Comparison of ENCODE assay signal across 20 cellular contexts in the genomic region with DNA sequence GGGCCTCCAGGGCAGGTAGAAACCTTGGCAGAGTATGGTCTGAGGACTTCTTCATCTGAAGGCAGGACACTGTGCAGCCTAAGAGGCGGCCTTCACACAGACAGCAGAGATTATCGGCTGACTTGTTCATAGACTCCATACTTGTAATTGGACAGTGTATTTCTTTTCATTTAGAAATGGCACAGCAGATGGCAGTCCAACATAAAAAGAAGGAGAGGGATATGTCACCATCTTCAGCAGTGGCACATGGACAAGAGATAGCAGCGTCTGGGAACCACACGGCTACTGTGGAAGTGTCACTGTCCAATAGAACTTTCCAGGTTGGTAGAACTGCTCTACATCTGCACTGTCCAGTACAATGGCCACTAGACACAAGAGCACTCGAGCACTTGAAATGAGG. TPM values are rescaled to one million over a fixed set of nuclear protein-coding genes. Genes with fewer than 3 reads are reported as not detected.
A peak's percentile ranks its signal among the peaks of the same experiment; 100 is the strongest.
DNase-seq lines count a peak whose midpoint lies in the region; ATAC-seq lines count a peak whose summit lies in the region.
"Had no signal": no experiment of that assay in that cellular context is flagged by ENCODE, and none has a peak within 500 bp of the region (broad histone marks: within the 10 kb centered on the region; RNA-seq: fewer than 3 reads in every experiment).

No MANE protein-coding gene starts in this region.

- no peaks in the 10 kb centered on the region for H3K36me3 Mint-ChIP-seq in activated T-helper 1 cell treated with anti-CD3 and anti-CD28 coated beads, Interleukin-12 subunit alpha, Interleukin-12 subunit beta, Interleukin-2, Interleukin-4 antibody, amounts not matched to agents 30 ng/mL and 10 ng/mL and 1 ng/mL, durations not matched to agents 14 hours and 24 hours and 36 hours (ENCODE audit: low read depth)
- H3K36me3 Mint-ChIP-seq: natural killer cell treated with Interleukin-12 subunit alpha and Interleukin-12 subunit beta and Interleukin-15 and Interleukin-18, amount 100 ng/mL, for 72 hours; stimulated activated effector memory CD8-positive, alpha-beta T cell treated with anti-CD3 and anti-CD28 coated beads, Interleukin-12 subunit alpha, Interleukin-12 subunit beta, amount 100 ng/mL, for 72 hours had no signal

- no peaks in the 10 kb centered on the region for H3K9me3 Mint-ChIP-seq in activated T-helper 1 cell treated with anti-CD3 and anti-CD28 coated beads, Interleukin-12 subunit alpha, Interleukin-12 subunit beta, Interleukin-2, Interleukin-4 antibody, amounts not matched to agents 30 ng/mL and 10 ng/mL and 1 ng/mL, durations not matched to agents 14 hours and 24 hours and 36 hours
- H3K9me3 Mint-ChIP-seq: activated CD4-positive, alpha-beta memory T cell treated with anti-CD3 and anti-CD28 coated beads, Interleukin-2, amount 10 ng/mL, durations not matched to agents 7 days and 5 days; natural killer cell treated with Interleukin-12 subunit alpha and Interleukin-12 subunit beta and Interleukin-15 and Interleukin-18, amount 100 ng/mL, for 72 hours; stimulated activated effector memory CD8-positive, alpha-beta T cell treated with anti-CD3 and anti-CD28 coated beads, Interleukin-12 subunit alpha, Interleukin-12 subunit beta, amount 100 ng/mL, for 72 hours; T-helper 2 cell treated with Interferon-gamma antibody and Interleukin-4, amounts not matched to agents 5 μg/mL and 100 μg/mL, for 36 hours had no signal

- no peaks in the 10 kb centered on the region for H3K4me1 Mint-ChIP-seq in activated T-helper 1 cell treated with anti-CD3 and anti-CD28 coated beads, Interleukin-12 subunit alpha, Interleukin-12 subunit beta, Interleukin-2, Interleukin-4 antibody, amounts not matched to agents 30 ng/mL and 10 ng/mL and 1 ng/mL, durations not matched to agents 14 hours and 24 hours and 36 hours (ENCODE audit: low read depth)
- H3K4me1 Mint-ChIP-seq: activated CD4-positive, alpha-beta memory T cell treated with anti-CD3 and anti-CD28 coated beads, Interleukin-2, amount 10 ng/mL, durations not matched to agents 7 days and 5 days; stimulated activated effector memory CD8-positive, alpha-beta T cell treated with anti-CD3 and anti-CD28 coated beads, Interleukin-12 subunit alpha, Interleukin-12 subunit beta, amount 100 ng/mL, for 72 hours had no signal

- intact Hi-C loops in Right ventricle myocardium superior (cut with DNase I), result no loop called here
- intact Hi-C loops in activated T-helper 1 cell treated with anti-CD3 and anti-CD28 coated beads, Interleukin-12 subunit alpha, Interleukin-12 subunit beta, Interleukin-2, Interleukin-4 antibody, amounts not matched to agents 30 ng/mL and 10 ng/mL and 1 ng/mL, durations not matched to agents 14 hours and 24 hours and 36 hours (cut with micrococcal nuclease), result no loop called here

- H3K27ac Mint-ChIP-seq in activated T-helper 1 cell treated with anti-CD3 and anti-CD28 coated beads, Interleukin-12 subunit alpha, Interleukin-12 subunit beta, Interleukin-2, Interleukin-4 antibody, amounts not matched to agents 30 ng/mL and 10 ng/mL and 1 ng/mL, durations not matched to agents 14 hours and 24 hours and 36 hours, result no peak overlapping the region
- H3K27ac Mint-ChIP-seq: activated CD4-positive, alpha-beta memory T cell treated with anti-CD3 and anti-CD28 coated beads, Interleukin-2, amount 10 ng/mL, durations not matched to agents 7 days and 5 days; natural killer cell treated with Interleukin-12 subunit alpha and Interleukin-12 subunit beta and Interleukin-15 and Interleukin-18, amount 100 ng/mL, for 72 hours; stimulated activated effector memory CD8-positive, alpha-beta T cell treated with anti-CD3 and anti-CD28 coated beads, Interleukin-12 subunit alpha, Interleukin-12 subunit beta, amount 100 ng/mL, for 72 hours; T-helper 2 cell treated with Interferon-gamma antibody and Interleukin-4, amounts not matched to agents 5 μg/mL and 100 μg/mL, for 36 hours had no signal

- ATAC-seq in Right ventricle myocardium superior (ENCODE audit: poor library complexity), result no peak
- ATAC-seq: left ventricle myocardium superior; natural killer cell treated with Interleukin-12 subunit alpha and Interleukin-12 subunit beta and Interleukin-15 and Interleukin-18, amount 100 ng/mL, for 72 hours had no signal

- no peaks in the 10 kb centered on the region for H3K36me3 ChIP-seq in H7 (replicated peaks; ENCODE audit: control insufficient read depth, insufficient read depth, low read length)
- H3K36me3 ChIP-seq: ascending aorta, right atrium auricular region had no signal

- H3K4me3 ChIP-seq in H7 (ENCODE audit: insufficient read depth, low read depth, low read length), result no peak overlapping the region
- H3K4me3 ChIP-seq: ascending aorta, right atrium auricular region had no signal

- in situ Hi-C loops in G401 (cut with HindIII; ENCODE audit: low sequenced_read_pairs), result no loop called here

- no peak overlapping the region for H3K4me3 Mint-ChIP-seq in activated T-helper 1 cell treated with anti-CD3 and anti-CD28 coated beads, Interleukin-12 subunit alpha, Interleukin-12 subunit beta, Interleukin-2, Interleukin-4 antibody, amounts not matched to agents 30 ng/mL and 10 ng/mL and 1 ng/mL, durations not matched to agents 14 hours and 24 hours and 36 hours
- H3K4me3 Mint-ChIP-seq: activated CD4-positive, alpha-beta memory T cell treated with anti-CD3 and anti-CD28 coated beads, Interleukin-2, amount 10 ng/mL, durations not matched to agents 7 days and 5 days; natural killer cell treated with Interleukin-12 subunit alpha and Interleukin-12 subunit beta and Interleukin-15 and Interleukin-18, amount 100 ng/mL, for 72 hours; stimulated activated effector memory CD8-positive, alpha-beta T cell treated with anti-CD3 and anti-CD28 coated beads, Interleukin-12 subunit alpha, Interleukin-12 subunit beta, amount 100 ng/mL, for 72 hours; T-helper 2 cell treated with Interferon-gamma antibody and Interleukin-4, amounts not matched to agents 5 μg/mL and 100 μg/mL, for 36 hours had no signal

- H3K27me3 Mint-ChIP-seq in activated T-helper 1 cell treated with anti-CD3 and anti-CD28 coated beads, Interleukin-12 subunit alpha, Interleukin-12 subunit beta, Interleukin-2, Interleukin-4 antibody, amounts not matched to agents 30 ng/mL and 10 ng/mL and 1 ng/mL, durations not matched to agents 14 hours and 24 hours and 36 hours (ENCODE audit: insufficient read depth), result peaks cover 14% of the 10 kb centered on the region

- DNase-seq in G401 (ENCODE audit: low spot score) (peak; percentile 16), NCI-H1694 treated with DMSO at 0.1 percent for 48 hours (lab: John Stamatoyannopoulos, UW) (peak; percentile 8), RPMI7951 (ENCODE audit: low read depth) (peak; percentile 17), medulla oblongata (ENCODE audit: extremely low spot score) (peak; percentile 3), Right ventricle myocardium superior (no peak), H7 (no peak), NOMO-1 treated with dmso at 0.1 percent for 144 hours (lab: John Stamatoyannopoulos, UW; ENCODE audit: unreplicated experiment) (no peak)
- DNase-seq in activated T-helper 1 cell treated with anti-CD3 and anti-CD28 coated beads, Interleukin-12 subunit alpha, Interleukin-12 subunit beta, Interleukin-2, Interleukin-4 antibody, amounts not matched to agents 30 ng/mL and 10 ng/mL and 1 ng/mL, durations not matched to agents 14 hours and 24 hours and 36 hours (ENCODE audit: low spot score), result no peak
- DNase-seq: activated CD4-positive, alpha-beta memory T cell treated with anti-CD3 and anti-CD28 coated beads, Interleukin-2, amount 10 ng/mL, durations not matched to agents 7 days and 5 days; activated effector memory CD4-positive, alpha-beta T cell treated with anti-CD3 and anti-CD28 coated beads, Interleukin-2, amount 50 U/mL, for 16 hours; C1 segment of cervical spinal cord; dermis blood vessel endothelial cell; left ventricle myocardium superior; NCI-H187 treated with DMSO at 0.1 percent for 48 hours; stimulated activated CD4-positive, alpha-beta T cell treated with anti-CD3 and anti-CD28 coated beads, Interleukin-4, amount 100 ng/mL, for 24 hours had no signal

- no peaks in the 10 kb centered on the region for H3K27me3 ChIP-seq in H7 (ENCODE audit: control insufficient read depth, insufficient read depth, low read length)
- H3K27me3 ChIP-seq: ascending aorta, right atrium auricular region had no signal

RNA-seq across cellular contexts. Expression of gene GEMIN8, which starts 21.7 kb away (rescaled TPM):
- total RNA-seq in G401 (2014; rRNA removed; shearing (Covaris generic)), result 6.7 and 14.8 TPM in 2 replicates
- total RNA-seq in RPMI7951 (2014; rRNA removed; shearing (Covaris generic)), result 18.5 and 20.1 TPM in 2 replicates
- 7.6 TPM for total RNA-seq in Right ventricle myocardium superior
- 34.1 and 52.1 TPM in 2 replicates for total RNA-seq in H7 (2014; rRNA removed; shearing (Covaris generic))
- 15.6 and 17.7 TPM in 2 replicates for total RNA-seq in activated T-helper 1 cell treated with anti-CD3 and anti-CD28 coated beads, Interleukin-12 subunit alpha, Interleukin-12 subunit beta, Interleukin-2, Interleukin-4 antibody, amounts not matched to agents 30 ng/mL and 10 ng/mL and 1 ng/mL, durations not matched to agents 14 hours and 24 hours and 36 hours

Comparison
In these comparisons a context has a peak if more than half of its experiments do, and no peak if none do; other contexts are left out.
1. DNase-seq: peak in G401 (single experiment), NCI-H1694 treated with DMSO at 0.1 percent for 48 hours (single experiment), RPMI7951 (single experiment) and medulla oblongata (single experiment); none in Right ventricle myocardium superior (single experiment), H7 (single experiment), NOMO-1 treated with dmso at 0.1 percent for 144 hours (single experiment) and activated T-helper 1 cell treated with anti-CD3 and anti-CD28 coated beads, Interleukin-12 subunit alpha, Interleukin-12 subunit beta, Interleukin-2, Interleukin-4 antibody, amounts not matched to agents 30 ng/mL and 10 ng/mL and 1 ng/mL, durations not matched to agents 14 hours and 24 hours and 36 hours (single experiment).